26 cellular contexts compared by ENCODE assay signal in the genomic region with DNA sequence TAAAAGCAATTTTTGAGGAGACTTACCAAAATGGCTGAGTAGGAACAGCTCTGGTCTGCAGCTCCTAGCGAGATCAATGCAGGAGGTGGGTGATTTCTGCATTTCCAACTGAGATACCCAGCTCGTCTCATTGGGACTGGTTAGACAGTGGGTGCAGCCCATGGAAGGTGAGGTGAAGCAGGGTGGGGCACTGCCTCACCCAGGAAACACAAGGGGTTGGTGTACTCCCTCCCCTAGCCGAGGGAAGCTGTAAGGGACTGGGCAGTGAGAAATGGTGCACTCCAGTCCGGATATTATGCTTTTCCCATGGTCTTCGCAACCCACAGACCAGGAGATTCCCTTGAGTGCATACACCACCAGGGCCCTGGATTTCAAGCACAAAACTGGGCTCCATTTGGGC.
A peak's percentile ranks its signal among the peaks of the same experiment; 100 is the strongest.
DNase-seq lines count a peak whose midpoint lies in the region; ATAC-seq, FAIRE-seq and TF ChIP-seq lines count a peak whose summit lies in the region.
"Had no signal": no experiment of that assay in that cellular context is flagged by ENCODE, and none has a peak within 500 bp of the region (broad histone marks: within the 10 kb centered on the region; RNA-seq: fewer than 3 reads in every experiment).

No MANE protein-coding gene starts in this region.

- H3K36me3 ChIP-seq in PC-9 (ENCODE audit: low read depth) (no peaks in the 10 kb centered on the region), small intestine (ENCODE audit: control insufficient read depth in 2 of 2, insufficient read depth in 2 of 2, low read length in 2 of 2) (no peaks in the 10 kb centered on the region)
- H3K36me3 ChIP-seq: Peyer's patch, upper lobe of right lung had no signal

- CTCF ChIA-PET in PC-9 (lab: Charles Lee): no interaction called here
- CTCF ChIA-PET in WTC11 (lab: Charles Lee): interaction anchor here (1.1 kb wide), 1 partner anchor 295 kb away, joined by 3 read pairs; no protein-coding TSS in a partner anchor

- H2AFZ ChIP-seq in PC-9: no peak overlapping the region

- H3K4me2 ChIP-seq in PC-9: peak overlapping the region; percentile 28; the same call in 1 of the 2 replicates

- H3K4me3 Mint-ChIP-seq in WTC11: no peak overlapping the region
- H3K4me3 Mint-ChIP-seq: activated CD8-positive, alpha-beta T cell treated with anti-CD3 and anti-CD28 coated beads, Interleukin-2, amount 10 ng/mL, durations not matched to agents 7 days and 5 days; activated naive CD8-positive, alpha-beta T cell treated with anti-CD3 and anti-CD28 coated beads, Interleukin-2, amount 50 U/mL, for 24 hours; CD8-positive, alpha-beta T cell; naive thymus-derived CD4-positive, alpha-beta T cell; T-cell had no signal

- H3F3A ChIP-seq in PC-9 (ENCODE audit: insufficient read depth, low read depth): no peaks in the 10 kb centered on the region

- POLR2A ChIA-PET in PC-9 (lab: Charles Lee; ENCODE audit: unreplicated experiment): interaction anchor here (0.6 kb wide), 1 partner anchor 146 kb away, joined by 11 read pairs; no protein-coding TSS in a partner anchor
- POLR2A ChIA-PET in WTC11 (lab: Charles Lee): no interaction called here

- no peaks in the 10 kb centered on the region for H4K20me1 ChIP-seq in PC-9 (ENCODE audit: insufficient read depth)

- H3K27ac Mint-ChIP-seq in WTC11: no peak overlapping the region
- H3K27ac Mint-ChIP-seq: activated CD8-positive, alpha-beta T cell treated with anti-CD3 and anti-CD28 coated beads, Interleukin-2, amount 10 ng/mL, durations not matched to agents 7 days and 5 days; activated naive CD8-positive, alpha-beta T cell treated with anti-CD3 and anti-CD28 coated beads, Interleukin-2, amount 50 U/mL, for 24 hours; CD8-positive, alpha-beta T cell; naive thymus-derived CD4-positive, alpha-beta T cell; T-cell had no signal

- TF ChIP-seq CTCF in PC-9 (conservative IDR thresholded peaks at IDR 0.05) (no peak), WTC11 (IDR thresholded peaks at IDR 0.05) (no peak), GM13976 (IDR thresholded peaks at IDR 0.05; ENCODE audit: borderline replicate concordance, control extremely low read depth, extremely low read depth, insufficient read depth, missing control alignments) (no peak)

- no TSS peak for BruUV-seq in PC-9 (replicated peaks; lab: Mats Ljungman, UMichigan)

- intact Hi-C loops in PC-9 (cut with micrococcal nuclease; ENCODE audit: unreplicated experiment): no loop called here

- H3K27ac ChIP-seq in PC-9 (no peak overlapping the region), small intestine (ENCODE audit: low read depth in 1 of 2, low read length in 1 of 2) (no peak overlapping the region)
- H3K27ac ChIP-seq: skin epidermis, upper lobe of right lung had no signal

- DNase-seq in PC-9 (no peak), small intestine (peak; percentile 35), AML-193 (lab: John Stamatoyannopoulos, UW) (no peak), WTC11 (ENCODE audit: low spot score) (no peak), GM13976 (ENCODE audit: low spot score) (no peak)
- DNase-seq: activated CD4-positive, alpha-beta T cell treated with anti-CD3 and anti-CD28 coated beads for 1 hour; activated CD8-positive, alpha-beta T cell treated with anti-CD3 and anti-CD28 coated beads, Interleukin-2, amount 10 ng/mL, durations not matched to agents 7 days and 5 days; activated effector memory CD4-positive, alpha-beta T cell treated with Interleukin-2 at 50 U/mL for 16 hours; activated naive CD8-positive, alpha-beta T cell treated with anti-CD3 and anti-CD28 coated beads, Interleukin-2, amount 50 U/mL, for 24 hours; activated T-cell treated with anti-CD3 and anti-CD28 coated beads for 4 hours; CD8-positive, alpha-beta T cell; glutamatergic neuron; HCEC 1CT; kidney glomerular epithelial cell; mesenchymal stem cell; naive thymus-derived CD4-positive, alpha-beta T cell; NCI-H1694; NCI-H524; NK-92 treated with Interleukin-12 subunit alpha and Interleukin-12 subunit beta, amount 100 ng/mL, for 24 hours; T-cell had no signal

- WGBS in small intestine, 3 donors: 49 to 74% (median 61%) methylated on average over 5 of the region's 5 CpGs

- H3K4me1 ChIP-seq in PC-9 (replicated peaks; ENCODE audit: insufficient read depth) (no peaks in the 10 kb centered on the region), small intestine (ENCODE audit: control insufficient read depth in 2 of 2, insufficient read depth in 1 of 2, low read depth in 1 of 2, low read length in 1 of 2) (peaks cover 0 to 2% of the 10 kb centered on the region in 2 donors)
- H3K4me1 ChIP-seq: upper lobe of right lung had no signal

- peaks cover 33% of the 10 kb centered on the region for H3K36me3 Mint-ChIP-seq in WTC11
- H3K36me3 Mint-ChIP-seq: CD8-positive, alpha-beta T cell; T-cell had no signal

- H3K4me3 ChIP-seq in PC-9: no peak overlapping the region
- H3K4me3 ChIP-seq in small intestine (ENCODE audit: low read depth in 1 of 2, low read length in 2 of 2): no peak overlapping the region
- H3K4me3 ChIP-seq: skin epidermis, upper lobe of right lung had no signal

- H3K27me3 ChIP-seq in PC-9 (ENCODE audit: insufficient read depth, low read depth): no peaks in the 10 kb centered on the region
- no peaks in the 10 kb centered on the region for H3K27me3 ChIP-seq in small intestine (ENCODE audit: control insufficient read depth in 2 of 2, insufficient read depth in 2 of 2, low read length in 2 of 2)
- H3K27me3 ChIP-seq: Peyer's patch, upper lobe of right lung had no signal

- no peaks in the 10 kb centered on the region for H3K79me2 ChIP-seq in PC-9 (ENCODE audit: low read depth)

- in situ Hi-C loops in GM13976 (cut with MboI; ENCODE audit: low sequenced_read_pairs, unreplicated experiment): no loop called here

- H3K4me1 Mint-ChIP-seq in WTC11: peaks cover 26% of the 10 kb centered on the region
- H3K4me1 Mint-ChIP-seq: activated naive CD8-positive, alpha-beta T cell treated with anti-CD3 and anti-CD28 coated beads, Interleukin-2, amount 50 U/mL, for 24 hours; naive thymus-derived CD4-positive, alpha-beta T cell; T-cell had no signal

- peaks cover 40% of the 10 kb centered on the region for H3K9me3 Mint-ChIP-seq in WTC11

- FAIRE-seq in small intestine (lab: Jason Lieb, UNC): no peak

- peak; percentile 17 for ATAC-seq in GM19035 (IDR thresholded peaks at IDR 0.05; ENCODE audit: unreplicated experiment)
- peak; percentile 2 for ATAC-seq in HG02759 (IDR thresholded peaks at IDR 0.05; ENCODE audit: unreplicated experiment)
- ATAC-seq in GM19324 (IDR thresholded peaks at IDR 0.05; ENCODE audit: low FRiP score, unreplicated experiment): no peak
- no peak for ATAC-seq in WTC11
- ATAC-seq: activated CD8-positive, alpha-beta T cell treated with anti-CD3 and anti-CD28 coated beads, Interleukin-2, amount 10 ng/mL, durations not matched to agents 7 days and 5 days; activated naive CD8-positive, alpha-beta T cell treated with anti-CD3 and anti-CD28 coated beads, Interleukin-2, amount 50 U/mL, for 24 hours; CD8-positive, alpha-beta T cell; naive thymus-derived CD4-positive, alpha-beta T cell; T-cell had no signal

- no peaks in the 10 kb centered on the region for H3K9me2 ChIP-seq in PC-9 (ENCODE audit: insufficient read depth)

- H3K27me3 Mint-ChIP-seq in WTC11 (ENCODE audit: low read depth): no peaks in the 10 kb centered on the region; the same call in 1 of the 2 replicates
- H3K27me3 Mint-ChIP-seq: activated naive CD8-positive, alpha-beta T cell treated with anti-CD3 and anti-CD28 coated beads, Interleukin-2, amount 50 U/mL, for 24 hours; naive thymus-derived CD4-positive, alpha-beta T cell; T-cell had no signal

- H3K9me3 ChIP-seq in PC-9 (ENCODE audit: insufficient read depth, low read depth): no peaks in the 10 kb centered on the region
- H3K9me3 ChIP-seq in small intestine (ENCODE audit: control insufficient read depth, low read depth): no peaks in the 10 kb centered on the region
- H3K9me3 ChIP-seq: Peyer's patch had no signal

TF ChIP-seq in WTC11, 78 proteins besides CTCF, POLR2A, EP300 and RAD21:
- TF ChIP-seq ZNF219 (CRISPR knock-in tag; IDR thresholded peaks at IDR 0.05; ENCODE audit: borderline replicate concordance): no peak
- no peak for TF ChIP-seq ZNF263 (CRISPR knock-in tag; IDR thresholded peaks at IDR 0.05; ENCODE audit: low read depth)
- TF ChIP-seq ZNF396 (CRISPR knock-in tag; IDR thresholded peaks at IDR 0.05; ENCODE audit: borderline replicate concordance): no peak
- TF ChIP-seq JUN (CRISPR knock-in tag; IDR thresholded peaks at IDR 0.05): no peak
- TF ChIP-seq NR2C2 (CRISPR knock-in tag; IDR thresholded peaks at IDR 0.05): no peak
- TF ChIP-seq SOX15 (CRISPR knock-in tag; IDR thresholded peaks at IDR 0.05): no peak
- TF ChIP-seq NFYB (CRISPR knock-in tag; conservative IDR thresholded peaks at IDR 0.05; ENCODE audit: low read depth): no peak

Comparison
In these comparisons a context has a peak if more than half of its experiments do, and no peak if none do; other contexts are left out.
1. ATAC-seq: peak in GM19035 (single experiment) and HG02759 (single experiment); none in GM19324 (single experiment) and WTC11 (single experiment).